In the genomic region with DNA sequence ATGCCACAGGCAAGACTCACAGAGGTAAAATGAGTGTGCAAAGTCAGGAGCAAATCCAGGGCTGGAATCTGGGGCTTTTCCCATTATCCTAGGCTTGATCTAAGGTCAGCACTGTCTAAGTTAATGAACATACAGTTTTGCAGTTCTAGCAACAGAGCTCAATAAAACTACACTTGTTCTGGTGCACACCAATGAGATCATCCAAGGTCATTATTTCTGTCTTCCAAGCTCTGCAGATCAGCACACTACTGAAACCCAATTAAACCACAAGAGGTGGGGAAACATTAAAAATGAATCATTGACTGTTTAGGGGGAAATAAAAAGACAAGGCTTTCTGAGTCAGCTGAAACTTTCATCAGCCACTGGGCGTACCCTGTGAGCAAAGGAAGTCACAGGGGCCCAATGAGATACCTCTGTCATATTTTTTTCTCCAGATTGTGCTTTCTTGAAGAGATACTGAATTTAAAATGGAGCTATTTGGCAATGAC, we compare ENCODE assay signal across 8 cellular contexts.
DNase-seq lines count a peak whose midpoint lies in the region; ATAC-seq and TF ChIP-seq lines count a peak whose summit lies in the region.

No MANE protein-coding gene starts in this region.

- H3K27me3 ChIP-seq in AG04450 (ENCODE audit: control insufficient read depth, insufficient read depth, low read length) (no peaks in the 10 kb centered on the region), hepatocyte (no peaks in the 10 kb centered on the region)

- H3K4me3 ChIP-seq in AG04450 (ENCODE audit: low read depth, low read length) (no peak overlapping the region), hepatocyte (no peak overlapping the region)

- ATAC-seq in GM18867 (IDR thresholded peaks at IDR 0.05; ENCODE audit: unreplicated experiment) (peak; percentile 44), HG03095 (IDR thresholded peaks at IDR 0.05; ENCODE audit: unreplicated experiment) (peak; percentile 33)

- no peak for TF ChIP-seq CTCF in AG04450 (IDR thresholded peaks at IDR 0.05; ENCODE audit: low read depth, low read length)
- no peak for TF ChIP-seq CTCF in hepatocyte (IDR thresholded peaks at IDR 0.05; ENCODE audit: poor library complexity)

- CTCF ChIA-PET in AG04450 (lab: Charles Lee), result no interaction called here

- H3K9me2 ChIP-seq in hepatocyte (replicated peaks; ENCODE audit: insufficient read depth), result no peaks in the 10 kb centered on the region

- H3K79me2 ChIP-seq in hepatocyte, result no peaks in the 10 kb centered on the region

- peak overlapping the region; percentile 60 for H3K4me2 ChIP-seq in hepatocyte

- H3K4me1 Mint-ChIP-seq in activated T-cell treated with anti-CD3 and anti-CD28 coated beads, Interleukin-2, amount 50 U/mL, for 24 hours (ENCODE audit: low read depth), result no peaks in the 10 kb centered on the region

- POLR2A ChIA-PET in AG04450 (lab: Yijun Ruan, JAX), result interaction anchor here (0.6 to 1.5 kb wide), 5 partner anchors 36 to 1154 kb away, joined by 3 to 5 read pairs (median 4); no protein-coding TSS in a partner anchor

- H3K9me3 ChIP-seq in AG04450 (ENCODE audit: control insufficient read depth, insufficient read depth, low read length) (peaks cover 4% of the 10 kb centered on the region; the same call in 1 of the 2 replicates), hepatocyte (ENCODE audit: low read depth) (no peaks in the 10 kb centered on the region)

- H4K20me1 ChIP-seq in hepatocyte (ENCODE audit: insufficient read depth, poor library complexity, severe bottlenecking), result no peaks in the 10 kb centered on the region

- H3K36me3 ChIP-seq in hepatocyte (replicated peaks; ENCODE audit: insufficient read depth, low read depth), result no peaks in the 10 kb centered on the region

- 65% methylated on average over 1 of the region's 1 CpG for WGBS in hepatocyte (ENCODE audit: low lambda C conversion rate, missing lambda C conversion rate)

- peaks cover 51% of the 10 kb centered on the region for H3K4me1 ChIP-seq in hepatocyte (ENCODE audit: insufficient read depth)

- H3K4me3 Mint-ChIP-seq in activated T-cell treated with anti-CD3 and anti-CD28 coated beads, Interleukin-2, amount 50 U/mL, for 24 hours, result no peak overlapping the region

- H3K9me3 Mint-ChIP-seq in activated T-cell treated with anti-CD3 and anti-CD28 coated beads, Interleukin-2, amount 50 U/mL, for 24 hours, result no peaks in the 10 kb centered on the region

- H2AFZ ChIP-seq in hepatocyte, result no peak overlapping the region

- no peaks in the 10 kb centered on the region for H3K27me3 Mint-ChIP-seq in activated T-cell treated with anti-CD3 and anti-CD28 coated beads, Interleukin-2, amount 50 U/mL, for 24 hours

- no peak overlapping the region for H3K27ac Mint-ChIP-seq in activated T-cell treated with anti-CD3 and anti-CD28 coated beads, Interleukin-2, amount 50 U/mL, for 24 hours

- DNase-seq in AG04450 (ENCODE audit: low read depth, low spot score) (peak; percentile 44), SK-N-DZ (ENCODE audit: low spot score) (peak; percentile 96), hepatocyte (ENCODE audit: low spot score) (peak; percentile 18), germinal center (ENCODE audit: low spot score) (no peak), SIG-M5 treated with dmso at 0.1 percent for 504 hours (lab: John Stamatoyannopoulos, UW; ENCODE audit: unreplicated experiment) (no peak)
- DNase-seq in activated T-cell treated with anti-CD3 and anti-CD28 coated beads, Interleukin-2, amount 50 U/mL, for 24 hours, result no peak

- peak overlapping the region; percentile 33 for H3K27ac ChIP-seq in AG04450 (ENCODE audit: low read depth, low read length)
- peak overlapping the region; percentile 80 for H3K27ac ChIP-seq in hepatocyte

- H3K36me3 Mint-ChIP-seq in activated T-cell treated with anti-CD3 and anti-CD28 coated beads, Interleukin-2, amount 50 U/mL, for 24 hours (ENCODE audit: low read depth), result no peaks in the 10 kb centered on the region

Comparison
In these comparisons a context has a peak if more than half of its experiments do, and no peak if none do; other contexts are left out.
1. DNase-seq: peak in AG04450 (single experiment), SK-N-DZ (single experiment) and hepatocyte (single experiment); none in germinal center (single experiment), SIG-M5 treated with dmso at 0.1 percent for 504 hours (single experiment) and activated T-cell treated with anti-CD3 and anti-CD28 coated beads, Interleukin-2, amount 50 U/mL, for 24 hours (single experiment).